10 cellular contexts compared by ENCODE assay signal in genomic region chr18:44579745-44580144, GRCh38.
"Had no signal": no experiment of that assay in that cellular context is flagged by ENCODE, and none has a peak within 500 bp of the region (broad histone marks: within the 10 kb centered on the region; RNA-seq: fewer than 3 reads in every experiment).

No MANE protein-coding gene starts in this region.

- H3K4me1 ChIP-seq: left ventricle myocardium inferior, suprapubic skin, upper lobe of right lung had no signal

- DNase-seq: activated CD4-positive, CD25-positive, alpha-beta regulatory T cell; activated naive CD4-positive, alpha-beta T cell treated with anti-CD3 and anti-CD28 coated beads for 36 hours; hippocampal formation; kidney; left ventricle myocardium inferior; stimulated activated CD4-positive, alpha-beta T cell treated with anti-CD3 and anti-CD28 coated beads, Interleukin-4, amount 100 ng/mL, for 4 hours; stimulated activated CD8-positive, alpha-beta memory T cell treated with anti-CD3 and anti-CD28 coated beads, Interleukin-4, amount 100 ng/mL, for 48 hours; stimulated activated naive CD4-positive, alpha-beta T cell treated with Interleukin-2 at 50 U/mL for 16 hours; upper lobe of right lung had no signal

- H3K27me3 ChIP-seq: suprapubic skin, upper lobe of right lung had no signal

- H3K36me3 ChIP-seq: left ventricle myocardium inferior, suprapubic skin, upper lobe of right lung had no signal

- H3K27ac ChIP-seq: left ventricle myocardium inferior, suprapubic skin, upper lobe of right lung had no signal

- H3K4me3 ChIP-seq: left ventricle myocardium inferior, suprapubic skin, upper lobe of right lung had no signal

- H3K9me3 ChIP-seq: left ventricle myocardium inferior, suprapubic skin, upper lobe of right lung had no signal
